In genomic region chr3:53254190-53254809, GRCh38 we compare ENCODE assay signal across 8 cellular contexts. TPM values are rescaled to one million over a fixed set of nuclear protein-coding genes. Genes with fewer than 3 reads are reported as not detected.
DNase-seq lines count a peak whose midpoint lies in the region; ATAC-seq and TF ChIP-seq lines count a peak whose summit lies in the region.

No MANE protein-coding gene starts in this region.

- H3K79me2 ChIP-seq in trophoblast cell (ENCODE audit: control insufficient read depth, insufficient read depth, low read length, poor library complexity): peaks cover 53% of the 10 kb centered on the region

- intact Hi-C loops in activated CD4-positive, alpha-beta memory T cell treated with anti-CD3 and anti-CD28 coated beads for 36 hours (cut with micrococcal nuclease): loop anchor here (10.0 kb wide), 1 partner anchor 359 kb away; the partner anchor contains the start of gene STIMATE

- no peak overlapping the region for H2BK120ac ChIP-seq in trophoblast cell (ENCODE audit: insufficient read depth, low read length, poor library complexity)

- H4K8ac ChIP-seq in trophoblast cell (ENCODE audit: low read depth, low read length): no peak overlapping the region

- peaks cover 5% of the 10 kb centered on the region for H3K36me3 ChIP-seq in H7 (replicated peaks; ENCODE audit: control insufficient read depth, insufficient read depth, low read length)
- H3K36me3 ChIP-seq in trophoblast cell (ENCODE audit: control insufficient read depth in 1 of 2, insufficient read depth in 2 of 2, low read length in 2 of 2): peaks cover 10 to 12% of the 10 kb centered on the region in 2 experiments

- ATAC-seq in GM19463 (IDR thresholded peaks at IDR 0.05; ENCODE audit: unreplicated experiment): no peak

- DNase-seq in H7 (peak; percentile 27), globus pallidus (ENCODE audit: low spot score) (peak; percentile 37), trophoblast cell (no peak), GM10248 (ENCODE audit: extremely low spot score) (no peak), GM13977 (ENCODE audit: low spot score) (no peak)
- no peak for DNase-seq in activated CD4-positive, alpha-beta memory T cell treated with anti-CD3 and anti-CD28 coated beads for 36 hours

- in situ Hi-C loops in GM13977 (cut with MboI; ENCODE audit: low pct_unique_long_range_greater_than_20kb, low sequenced_read_pairs, unreplicated experiment): no loop called here

- H3K18ac ChIP-seq in trophoblast cell (ENCODE audit: low read length): peak overlapping the region; percentile 26

- H2BK5ac ChIP-seq in trophoblast cell (ENCODE audit: low read depth, low read length, poor library complexity): no peak overlapping the region

- H4K91ac ChIP-seq in trophoblast cell (ENCODE audit: low read depth, low read length): no peak overlapping the region

- H3K27ac ChIP-seq in C4-2B: peak overlapping the region; percentile 95
- no peak overlapping the region for H3K27ac ChIP-seq in trophoblast cell (ENCODE audit: low read depth, low read length)

- peak overlapping the region; percentile 38 for H3K14ac ChIP-seq in trophoblast cell (ENCODE audit: low read length)

- no peak overlapping the region for H2AFZ ChIP-seq in trophoblast cell (ENCODE audit: insufficient read depth, low read length, poor library complexity)

- peak overlapping the region; percentile 94 for H3K4me3 Mint-ChIP-seq in activated CD4-positive, alpha-beta memory T cell treated with anti-CD3 and anti-CD28 coated beads for 36 hours

- H4K12ac ChIP-seq in trophoblast cell (ENCODE audit: low read depth, low read length): no peak overlapping the region

- no peak for TF ChIP-seq CTCF in C4-2B (conservative IDR thresholded peaks at IDR 0.05)
- TF ChIP-seq CTCF in GM10248 (IDR thresholded peaks at IDR 0.05; ENCODE audit: control extremely low read depth, extremely low read depth, low read depth, missing control alignments): no peak
- no peak for TF ChIP-seq CTCF in GM13977 (IDR thresholded peaks at IDR 0.05; ENCODE audit: extremely low read depth, insufficient read depth, missing control alignments)

- no peaks in the 10 kb centered on the region for H3K27me3 ChIP-seq in H7 (ENCODE audit: control insufficient read depth, insufficient read depth, low read length)
- H3K27me3 ChIP-seq in trophoblast cell (ENCODE audit: insufficient read depth, low read length): no peaks in the 10 kb centered on the region

- H2BK12ac ChIP-seq in trophoblast cell (ENCODE audit: low read length): no peak overlapping the region

- no peak overlapping the region for H2AK5ac ChIP-seq in trophoblast cell (ENCODE audit: low read length)

- H3K79me1 ChIP-seq in trophoblast cell (ENCODE audit: low read length): peaks cover 16% of the 10 kb centered on the region

- H3K9ac ChIP-seq in trophoblast cell (ENCODE audit: low read length): peak overlapping the region; percentile 79

- H3K36me3 Mint-ChIP-seq in activated CD4-positive, alpha-beta memory T cell treated with anti-CD3 and anti-CD28 coated beads for 36 hours: peaks cover 16% of the 10 kb centered on the region

- POLR2A ChIA-PET in activated CD4-positive, alpha-beta memory T cell treated with anti-CD3 and anti-CD28 coated beads for 36 hours (lab: Charles Lee): interaction anchor here (1.1 to 1.3 kb wide), 2 partner anchors 16 to 59 kb away, joined by 3 to 4 read pairs; no protein-coding TSS in a partner anchor
- POLR2A ChIA-PET in GM10248 (lab: Yijun Ruan, JAX): interaction anchor here (1.2 kb wide), 1 partner anchor 10 kb away, joined by 3 read pairs; no protein-coding TSS in a partner anchor

- H3K23ac ChIP-seq in trophoblast cell (ENCODE audit: low read length): peak overlapping the region; percentile 55

- H3K9me3 ChIP-seq in trophoblast cell (ENCODE audit: insufficient read depth, low read depth, low read length): no peaks in the 10 kb centered on the region

- H3K4me3 ChIP-seq in H7 (ENCODE audit: insufficient read depth, low read depth, low read length): peak overlapping the region; percentile 94
- peak overlapping the region; percentile 98 for H3K4me3 ChIP-seq in trophoblast cell (ENCODE audit: low read depth, low read length)

- CTCF ChIA-PET in activated CD4-positive, alpha-beta memory T cell treated with anti-CD3 and anti-CD28 coated beads for 36 hours (lab: Charles Lee): interaction anchor here (0.5 to 1.8 kb wide), 5 partner anchors 45 to 456 kb away, joined by 3 to 6 read pairs (median 3); no protein-coding TSS in a partner anchor
- CTCF ChIA-PET in GM10248 (lab: Yijun Ruan, JAX): interaction anchor here (0.9 to 1.2 kb wide), 3 partner anchors 10 to 58 kb away, joined by 3 read pairs; no protein-coding TSS in a partner anchor

- peak overlapping the region; percentile 86 for H3K4me2 ChIP-seq in trophoblast cell (ENCODE audit: low read length)

- peaks cover 23 to 28% of the 10 kb centered on the region in 2 experiments for H3K4me1 ChIP-seq in trophoblast cell (ENCODE audit: control insufficient read depth in 1 of 2, insufficient read depth in 2 of 2, low read length in 2 of 2)

- H3K4ac ChIP-seq in trophoblast cell (ENCODE audit: low read depth, low read length): peak overlapping the region; percentile 90

- H3K4me1 Mint-ChIP-seq in activated CD4-positive, alpha-beta memory T cell treated with anti-CD3 and anti-CD28 coated beads for 36 hours (ENCODE audit: low read depth): peaks cover 27% of the 10 kb centered on the region

- no peaks in the 10 kb centered on the region for H3K9me3 Mint-ChIP-seq in activated CD4-positive, alpha-beta memory T cell treated with anti-CD3 and anti-CD28 coated beads for 36 hours

- no peaks in the 10 kb centered on the region for H3K27me3 Mint-ChIP-seq in activated CD4-positive, alpha-beta memory T cell treated with anti-CD3 and anti-CD28 coated beads for 36 hours

- peak overlapping the region; percentile 78 for H3K27ac Mint-ChIP-seq in activated CD4-positive, alpha-beta memory T cell treated with anti-CD3 and anti-CD28 coated beads for 36 hours

- WGBS in trophoblast cell (ENCODE audit: extremely low coverage, insufficient coverage, insufficient read length): no CpG with 5 or more reads among the region's 9 CpGs

RNA-seq across cellular contexts. Expression of gene TKT, which starts 1.5 kb away (rescaled TPM):
- 1,918 and 2,169 TPM in 2 replicates for total RNA-seq in H7 (2014; rRNA removed; shearing (Covaris generic))
- 100 to 1,000 TPM; 252 to 254 TPM for total RNA-seq in activated CD4-positive, alpha-beta memory T cell treated with anti-CD3 and anti-CD28 coated beads for 36 hours
- polyA plus RNA-seq in trophoblast cell (2013): 527 and 539 TPM in 2 replicates

Comparison
In these comparisons a context has a peak if more than half of its experiments do, and no peak if none do; other contexts are left out.
1. DNase-seq: peak in H7 (single experiment) and globus pallidus (single experiment); none in activated CD4-positive, alpha-beta memory T cell treated with anti-CD3 and anti-CD28 coated beads for 36 hours (single experiment), trophoblast cell (0 of 2), GM10248 (single experiment) and GM13977 (single experiment).